ENCODE assay signal across 30 cellular contexts in the genomic region with DNA sequence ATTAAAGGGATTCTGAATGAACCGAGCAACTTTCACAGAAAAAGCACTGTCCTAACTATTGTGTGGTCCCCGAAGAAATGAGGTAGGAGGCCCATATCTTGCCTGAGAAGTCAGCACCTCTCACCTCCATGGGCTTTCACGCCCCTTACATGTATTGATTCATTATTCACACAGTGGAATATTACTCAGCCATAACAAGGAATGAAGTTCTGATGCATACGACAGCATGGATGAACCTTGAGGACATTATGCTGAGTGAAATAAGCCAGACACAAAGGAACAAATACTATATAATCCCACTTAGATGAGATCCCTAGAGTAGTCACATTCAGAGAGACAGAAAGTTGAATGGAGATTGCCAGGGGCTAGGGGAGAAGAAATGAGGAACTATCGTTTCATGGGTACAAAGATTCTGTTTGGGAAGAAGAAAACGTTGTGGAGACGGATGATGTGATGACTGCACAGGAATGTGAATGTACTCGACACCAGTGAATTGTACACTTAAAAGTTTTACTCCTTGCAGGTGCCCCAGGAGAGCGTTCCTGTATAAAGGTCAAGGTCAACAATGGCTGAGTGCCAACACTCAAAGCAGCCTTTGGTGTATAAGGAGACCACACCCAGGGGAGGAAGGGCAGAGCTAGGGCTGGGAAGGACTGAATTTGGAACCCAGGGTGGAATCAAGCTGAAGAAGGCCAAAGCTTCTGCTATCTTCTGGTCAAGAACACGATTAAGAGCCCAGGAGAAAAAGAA. TPM values are rescaled to one million over a fixed set of nuclear protein-coding genes. Genes with fewer than 3 reads are reported as not detected.
A peak's percentile ranks its signal among the peaks of the same experiment; 100 is the strongest.
DNase-seq lines count a peak whose midpoint lies in the region; ATAC-seq and TF ChIP-seq lines count a peak whose summit lies in the region.
"Had no signal": no experiment of that assay in that cellular context is flagged by ENCODE, and none has a peak within 500 bp of the region (broad histone marks: within the 10 kb centered on the region; RNA-seq: fewer than 3 reads in every experiment).

No MANE protein-coding gene starts in this region.

- H3K4me1 ChIP-seq in lung (ENCODE audit: control insufficient read depth in 2 of 2, insufficient read depth in 2 of 2, low read length in 2 of 2): peaks cover 0 to 2% of the 10 kb centered on the region in 2 donors
- no peaks in the 10 kb centered on the region for H3K4me1 ChIP-seq in CD8-positive, alpha-beta memory T cell (ENCODE audit: insufficient read depth, low read length)
- H3K4me1 ChIP-seq: adrenal gland, foreskin keratinocyte, parathyroid adenoma had no signal

- POLR2A ChIA-PET in CD8-positive, alpha-beta memory T cell (lab: Charles Lee): no interaction called here

- no peaks in the 10 kb centered on the region for H3K9me3 ChIP-seq in lung (ENCODE audit: control insufficient read depth in 2 of 2, insufficient read depth in 1 of 2, low read length in 1 of 2)
- no peaks in the 10 kb centered on the region for H3K9me3 ChIP-seq in CD8-positive, alpha-beta memory T cell (ENCODE audit: low read length)
- H3K9me3 ChIP-seq: adrenal gland had no signal

- H3K36me3 ChIP-seq in lung (ENCODE audit: control insufficient read depth in 2 of 2, insufficient read depth in 2 of 2, low read length in 2 of 2): no peaks in the 10 kb centered on the region
- H3K36me3 ChIP-seq in CD8-positive, alpha-beta memory T cell (ENCODE audit: insufficient read depth, low read length): no peaks in the 10 kb centered on the region
- H3K36me3 ChIP-seq: adrenal gland had no signal

- H3K27me3 ChIP-seq in lung (ENCODE audit: control insufficient read depth, insufficient read depth): no peaks in the 10 kb centered on the region
- no peaks in the 10 kb centered on the region for H3K27me3 ChIP-seq in CD8-positive, alpha-beta memory T cell (ENCODE audit: insufficient read depth, low read length, poor library complexity, severe bottlenecking)

- H3K4me3 Mint-ChIP-seq in type B pancreatic cell: peak overlapping the region; percentile 68
- H3K4me3 Mint-ChIP-seq in activated CD4-positive, alpha-beta T cell treated with anti-CD3 and anti-CD28 coated beads, Interleukin-2, amount 10 ng/mL, durations not matched to agents 24 days and 14 days: no peak overlapping the region
- no peak overlapping the region for H3K4me3 Mint-ChIP-seq in CD8-positive, alpha-beta memory T cell
- H3K4me3 Mint-ChIP-seq: activated T-cell treated with anti-CD3 and anti-CD28 coated beads, Interleukin-2, amount 50 U/mL, for 24 hours; GM23338; natural killer cell had no signal

- no peaks in the 10 kb centered on the region for H3K9me3 Mint-ChIP-seq in type B pancreatic cell
- H3K9me3 Mint-ChIP-seq in activated CD4-positive, alpha-beta T cell treated with anti-CD3 and anti-CD28 coated beads, Interleukin-2, amount 10 ng/mL, durations not matched to agents 24 days and 14 days: no peaks in the 10 kb centered on the region
- no peaks in the 10 kb centered on the region for H3K9me3 Mint-ChIP-seq in CD8-positive, alpha-beta memory T cell
- H3K9me3 Mint-ChIP-seq: activated T-cell treated with anti-CD3 and anti-CD28 coated beads, Interleukin-2, amount 50 U/mL, for 24 hours; GM23338; natural killer cell had no signal

- H3K27ac Mint-ChIP-seq in type B pancreatic cell: no peak overlapping the region
- no peak overlapping the region for H3K27ac Mint-ChIP-seq in activated CD4-positive, alpha-beta T cell treated with anti-CD3 and anti-CD28 coated beads, Interleukin-2, amount 10 ng/mL, durations not matched to agents 24 days and 14 days
- H3K27ac Mint-ChIP-seq in CD8-positive, alpha-beta memory T cell: no peak overlapping the region
- H3K27ac Mint-ChIP-seq: activated T-cell treated with anti-CD3 and anti-CD28 coated beads, Interleukin-2, amount 50 U/mL, for 24 hours; GM23338; natural killer cell had no signal

- H3K27ac ChIP-seq in cingulate gyrus (ENCODE audit: low read depth, low read length) (peak overlapping the region; percentile 76), lung (ENCODE audit: low read depth in 1 of 2, low read length in 1 of 2) (no peak overlapping the region)
- H3K27ac ChIP-seq in CD8-positive, alpha-beta memory T cell (ENCODE audit: low read depth, low read length): no peak overlapping the region
- H3K27ac ChIP-seq: adrenal gland, coronary artery, foreskin keratinocyte, parathyroid adenoma had no signal

- no peak overlapping the region for H3K4me3 ChIP-seq in lung
- H3K4me3 ChIP-seq in CD8-positive, alpha-beta memory T cell (ENCODE audit: low read length): no peak overlapping the region
- H3K4me3 ChIP-seq: adrenal gland, coronary artery, GM23338 had no signal

- peak; percentile 46 for ATAC-seq in lung (ENCODE audit: insufficient read depth, low FRiP score)
- ATAC-seq: esophagus mucosa, foreskin keratinocyte, left ventricle myocardium superior, natural killer cell, PC-3, right cardiac atrium had no signal

- DNase-seq in LoVo (ENCODE audit: low spot score): peak; percentile 48
- DNase-seq in lung (ENCODE audit: low spot score): peak; percentile 35
- no peak for DNase-seq in type B pancreatic cell (ENCODE audit: extremely low spot score, unreplicated experiment)
- DNase-seq in activated CD4-positive, alpha-beta T cell treated with anti-CD3 and anti-CD28 coated beads, Interleukin-2, amount 10 ng/mL, durations not matched to agents 24 days and 14 days: no peak
- no peak for DNase-seq in CD8-positive, alpha-beta memory T cell
- DNase-seq in DMS53 (lab: John Stamatoyannopoulos, UW): no peak
- DNase-seq: activated CD4-positive, alpha-beta T cell treated with anti-CD3 and anti-CD28 coated beads for 48 hours; activated naive CD4-positive, alpha-beta T cell; activated T-cell treated with anti-CD3 and anti-CD28 coated beads, Interleukin-2, amount 50 U/mL, for 24 hours; adrenal gland; foreskin keratinocyte; left ventricle myocardium superior; natural killer cell; NCI-H1092; NCI-H187 treated with DMSO at 0.1 percent for 48 hours; NCI-H2171 treated with DMSO at 0.1 percent for 48 hours; NCI-H524; NK-92 treated with Interleukin-12 subunit alpha and Interleukin-12 subunit beta, amount 100 ng/mL, for 24 hours; PC-3; right cardiac atrium; SHP77; stimulated activated CD4-positive, alpha-beta T cell treated with anti-CD3 and anti-CD28 coated beads, Interleukin-12 subunit alpha, Interleukin-12 subunit beta, amount 100 ng/mL, for 4 hours; stimulated activated CD4-positive, alpha-beta T cell treated with anti-CD3 and anti-CD28 coated beads, Interleukin-4, amount 100 ng/mL, for 1 hour; T-helper 9 cell; trophoblast cell had no signal

- CTCF ChIA-PET in CD8-positive, alpha-beta memory T cell (lab: Charles Lee): no interaction called here

- peaks cover 76% of the 10 kb centered on the region for H3K27me3 Mint-ChIP-seq in type B pancreatic cell
- H3K27me3 Mint-ChIP-seq in activated CD4-positive, alpha-beta T cell treated with anti-CD3 and anti-CD28 coated beads, Interleukin-2, amount 10 ng/mL, durations not matched to agents 24 days and 14 days: peaks cover 61% of the 10 kb centered on the region
- peaks cover 38 to 83% of the 10 kb centered on the region in 2 donors for H3K27me3 Mint-ChIP-seq in CD8-positive, alpha-beta memory T cell

- TF ChIP-seq CTCF in lung (IDR thresholded peaks at IDR 0.05; ENCODE audit: control extremely low read depth, extremely low read depth) (no peak), type B pancreatic cell (conservative IDR thresholded peaks at IDR 0.05) (no peak)

- intact Hi-C loops in activated CD4-positive, alpha-beta T cell treated with anti-CD3 and anti-CD28 coated beads, Interleukin-2, amount 10 ng/mL, durations not matched to agents 24 days and 14 days (cut with micrococcal nuclease): no loop called here

- WGBS in lung, 2 donors: 61 to 74% methylated on average over 10 of the region's 10 CpGs

- peaks cover 24% of the 10 kb centered on the region for H3K4me1 Mint-ChIP-seq in type B pancreatic cell (ENCODE audit: unreplicated experiment)
- H3K4me1 Mint-ChIP-seq in activated CD4-positive, alpha-beta T cell treated with anti-CD3 and anti-CD28 coated beads, Interleukin-2, amount 10 ng/mL, durations not matched to agents 24 days and 14 days: no peaks in the 10 kb centered on the region
- no peaks in the 10 kb centered on the region for H3K4me1 Mint-ChIP-seq in CD8-positive, alpha-beta memory T cell
- H3K4me1 Mint-ChIP-seq: natural killer cell had no signal

- no peaks in the 10 kb centered on the region for H3K36me3 Mint-ChIP-seq in type B pancreatic cell
- H3K36me3 Mint-ChIP-seq in activated CD4-positive, alpha-beta T cell treated with anti-CD3 and anti-CD28 coated beads, Interleukin-2, amount 10 ng/mL, durations not matched to agents 24 days and 14 days (ENCODE audit: low read depth): no peaks in the 10 kb centered on the region
- H3K36me3 Mint-ChIP-seq in CD8-positive, alpha-beta memory T cell: no peaks in the 10 kb centered on the region
- H3K36me3 Mint-ChIP-seq: natural killer cell had no signal

RNA-seq across cellular contexts. Expression of gene ZIC5, which starts 22.5 kb away (rescaled TPM):
- not detected for total RNA-seq in lung
- not detected for polyA plus RNA-seq in lung
- 0.05 and 15.1 TPM in 2 replicates for total RNA-seq in type B pancreatic cell (ENCODE audit: low replicate concordance)
- total RNA-seq in activated CD4-positive, alpha-beta T cell treated with anti-CD3 and anti-CD28 coated beads, Interleukin-2, amount 10 ng/mL, durations not matched to agents 24 days and 14 days: not detected in 2 replicates
- not detected for total RNA-seq in CD8-positive, alpha-beta memory T cell
- polyA plus RNA-seq in CD8-positive, alpha-beta memory T cell: not detected
- total RNA-seq: esophagus mucosa, foreskin keratinocyte, left ventricle myocardium superior, natural killer cell, PC-3, right cardiac atrium had no signal
- polyA plus RNA-seq: adrenal gland, foreskin keratinocyte, right cardiac atrium had no signal

RNA-seq across cellular contexts. Expression of gene ZIC2, which starts 32.5 kb away (rescaled TPM):
- under 1 TPM in 1 of 2 donors, not detected in 1; 0.06 TPM for total RNA-seq in lung
- polyA plus RNA-seq in lung: not detected
- total RNA-seq in type B pancreatic cell (ENCODE audit: low replicate concordance): 0.59 and 129 TPM in 2 replicates
- 0.07 TPM in 1 of 2 replicates, not detected in the other for total RNA-seq in activated CD4-positive, alpha-beta T cell treated with anti-CD3 and anti-CD28 coated beads, Interleukin-2, amount 10 ng/mL, durations not matched to agents 24 days and 14 days
- total RNA-seq in CD8-positive, alpha-beta memory T cell: not detected
- polyA plus RNA-seq in CD8-positive, alpha-beta memory T cell: not detected
- total RNA-seq: foreskin keratinocyte, left ventricle myocardium superior, natural killer cell, PC-3, right cardiac atrium had no signal
- polyA plus RNA-seq: adrenal gland, foreskin keratinocyte, right cardiac atrium had no signal

Comparison
In these comparisons a context has a peak if more than half of its experiments do, and no peak if none do; other contexts are left out.
1. DNase-seq: peak in LoVo (single experiment) and lung (single experiment); none in type B pancreatic cell (single experiment), activated CD4-positive, alpha-beta T cell treated with anti-CD3 and anti-CD28 coated beads, Interleukin-2, amount 10 ng/mL, durations not matched to agents 24 days and 14 days (single experiment), CD8-positive, alpha-beta memory T cell (0 of 5) and DMS53 (single experiment).